In genomic region chr9:62897411-62898225, GRCh38 we compare ENCODE assay signal across 8 cellular contexts.
A peak's percentile ranks its signal among the peaks of the same experiment; 100 is the strongest.
DNase-seq lines count a peak whose midpoint lies in the region; ATAC-seq, FAIRE-seq and TF ChIP-seq lines count a peak whose summit lies in the region.
"Not testable (repeated sequence)": the region's sequence is repeated elsewhere in the genome, so short reads cannot be mapped to it uniquely, and the experiment has no call there.

No MANE protein-coding gene starts in this region.

- H3K4me3 Mint-ChIP-seq in naive B cell = peak overlapping the region; percentile 66 to 98 (median 79)

- peak; percentile 50; the same call in 1 of the 2 replicates for TF ChIP-seq POLR2A in GM12892 (IDR thresholded peaks at IDR 0.05; ENCODE audit: low read depth, low read length)
- TF ChIP-seq POLR2A in breast epithelium (IDR thresholded peaks at IDR 0.05) = not testable (repeated sequence)

- not testable (repeated sequence) for H3K36me3 ChIP-seq in RWPE2 (ENCODE audit: low read depth); breast epithelium

- not testable (repeated sequence) for H3K4me1 ChIP-seq in RWPE2 (ENCODE audit: insufficient read depth, poor library complexity, severe bottlenecking); breast epithelium

- peak overlapping the region in 3 of 6 donors; percentile 63 to 96 (median 82) for H3K27ac Mint-ChIP-seq in naive B cell

- not testable (repeated sequence) for TF ChIP-seq CTCF in RWPE2 (IDR thresholded peaks at IDR 0.05; ENCODE audit: poor library complexity, severe bottlenecking); breast epithelium (IDR thresholded peaks at IDR 0.05)

- not testable (repeated sequence) for H3K4me1 Mint-ChIP-seq in naive B cell

- not testable (repeated sequence) for H3K27me3 ChIP-seq in RWPE2 (ENCODE audit: insufficient read depth, poor library complexity, severe bottlenecking); breast epithelium

- FAIRE-seq in GM12892 (lab: Jason Lieb, UNC) = not testable (repeated sequence)

- not testable (repeated sequence) for H3K9me3 Mint-ChIP-seq in naive B cell

- H3K36me3 Mint-ChIP-seq in naive B cell = not testable (repeated sequence)

- H3K4me3 ChIP-seq in RWPE2 (ENCODE audit: severe bottlenecking) (peak overlapping the region; percentile 26), breast epithelium (peak overlapping the region; percentile 33 to 64 (median 41))

- intact Hi-C loops in breast epithelium (cut with DNase I; ENCODE audit: low total_unique reads); Right ventricle myocardium inferior (cut with DNase I): not testable (repeated sequence)

- H3K9me3 ChIP-seq in RWPE2 (ENCODE audit: severe bottlenecking); breast epithelium: not testable (repeated sequence)

- not testable (repeated sequence) for ATAC-seq in RWPE2 (ENCODE audit: low read depth); Right ventricle myocardium inferior
- ATAC-seq in naive B cell (ENCODE audit: low read depth in 2 of 2) = peak; percentile 42 to 57

- not testable (repeated sequence) for H3K27me3 Mint-ChIP-seq in naive B cell

- not testable (repeated sequence) for H3K27ac ChIP-seq in RWPE2 (ENCODE audit: poor library complexity, severe bottlenecking)
- peak overlapping the region; percentile 66 to 75 for H3K27ac ChIP-seq in breast epithelium

- DNase-seq in GM12892 (ENCODE audit: insufficient read length); RWPE2 (ENCODE audit: low spot score): not testable (repeated sequence)
- peak; percentile 65 for DNase-seq in activated CD8-positive, alpha-beta memory T cell treated with anti-CD3 and anti-CD28 coated beads, Interleukin-2, amount 50 U/mL, for 4 hours
- DNase-seq in breast epithelium (ENCODE audit: low spot score in 2 of 2) = peak in 1 of 2 donors; percentile 63
- peak; percentile 69 for DNase-seq in Right ventricle myocardium inferior (ENCODE audit: missing footprints)
- DNase-seq in naive B cell = peak; percentile 63
- peak; percentile 12 for DNase-seq in stimulated activated CD4-positive, alpha-beta T cell treated with anti-CD3 and anti-CD28 coated beads, Interleukin-15, amount 100 ng/mL, for 48 hours (ENCODE audit: low read depth in 2 of 2)
- peak; percentile 53 for DNase-seq in ureter (ENCODE audit: low spot score)
